Comparison of ENCODE assay signal across 8 cellular contexts in genomic region chr15:39213385-39213840, GRCh38.
DNase-seq lines count a peak whose midpoint lies in the region; ATAC-seq and TF ChIP-seq lines count a peak whose summit lies in the region.

No MANE protein-coding gene starts in this region.

- no peak overlapping the region for H3K4me3 Mint-ChIP-seq in mesothelial cell of epicardium
- H3K4me3 Mint-ChIP-seq in stimulated activated effector memory CD8-positive, alpha-beta T cell treated with anti-CD3 and anti-CD28 coated beads, Interleukin-12 subunit alpha, Interleukin-12 subunit beta, amount 100 ng/mL, for 72 hours: no peak overlapping the region

- peaks cover 2% of the 10 kb centered on the region; the same call in 1 of the 2 replicates for H3K9me3 ChIP-seq in Panc1 (ENCODE audit: control insufficient read depth, insufficient read depth, low read depth, low read length)

- no peaks in the 10 kb centered on the region for H3K27me3 ChIP-seq in Panc1 (ENCODE audit: control insufficient read depth, insufficient read depth, low read length)

- peaks cover 8% of the 10 kb centered on the region for H3K36me3 Mint-ChIP-seq in mesothelial cell of epicardium
- H3K36me3 Mint-ChIP-seq in stimulated activated effector memory CD8-positive, alpha-beta T cell treated with anti-CD3 and anti-CD28 coated beads, Interleukin-12 subunit alpha, Interleukin-12 subunit beta, amount 100 ng/mL, for 72 hours: no peaks in the 10 kb centered on the region

- peaks cover 24% of the 10 kb centered on the region for H3K4me1 Mint-ChIP-seq in mesothelial cell of epicardium
- H3K4me1 Mint-ChIP-seq in stimulated activated effector memory CD8-positive, alpha-beta T cell treated with anti-CD3 and anti-CD28 coated beads, Interleukin-12 subunit alpha, Interleukin-12 subunit beta, amount 100 ng/mL, for 72 hours: no peaks in the 10 kb centered on the region

- no peak overlapping the region for H3K27ac ChIP-seq in Panc1 (ENCODE audit: low read length)

- H3K36me3 ChIP-seq in Panc1 (ENCODE audit: control insufficient read depth, insufficient read depth, low read length): no peaks in the 10 kb centered on the region

- H3K4me3 ChIP-seq in Panc1 (ENCODE audit: low read depth in 2 of 2, low read length in 2 of 2) (no peak overlapping the region), fibroblast of mammary gland (ENCODE audit: control insufficient read depth, low read depth, low read length) (no peak overlapping the region)

- peak; percentile 58; the same call in 1 of the 2 replicates for ATAC-seq in Panc1
- no peak for ATAC-seq in GM21367 (IDR thresholded peaks at IDR 0.05; ENCODE audit: unreplicated experiment)
- no peak for ATAC-seq in HG02981 (IDR thresholded peaks at IDR 0.05; ENCODE audit: unreplicated experiment)
- ATAC-seq in stimulated activated effector memory CD8-positive, alpha-beta T cell treated with anti-CD3 and anti-CD28 coated beads, Interleukin-12 subunit alpha, Interleukin-12 subunit beta, amount 100 ng/mL, for 72 hours: no peak

- no peaks in the 10 kb centered on the region for H3K27me3 Mint-ChIP-seq in mesothelial cell of epicardium (ENCODE audit: low read depth)

- no TSS peak for BruUV-seq in Panc1 (replicated peaks; lab: Mats Ljungman, UMichigan)

- CTCF ChIA-PET in Panc1 (lab: Charles Lee): no interaction called here

- in situ Hi-C loops in Panc1 (cut with HindIII; ENCODE audit: low pct_unique_long_range_greater_than_20kb, low sequenced_read_pairs): no loop called here

- TF ChIP-seq CTCF in Panc1 (IDR thresholded peaks at IDR 0.05) (no peak), fibroblast of mammary gland (conservative IDR thresholded peaks at IDR 0.05; ENCODE audit: control insufficient read depth, insufficient read depth, low read depth, low read length) (no peak), mesothelial cell of epicardium (IDR thresholded peaks at IDR 0.05; ENCODE audit: unreplicated experiment) (no peak)

- peak overlapping the region; percentile 97 for H3K27ac Mint-ChIP-seq in mesothelial cell of epicardium
- H3K27ac Mint-ChIP-seq in stimulated activated effector memory CD8-positive, alpha-beta T cell treated with anti-CD3 and anti-CD28 coated beads, Interleukin-12 subunit alpha, Interleukin-12 subunit beta, amount 100 ng/mL, for 72 hours: no peak overlapping the region

- peak; percentile 17 for DNase-seq in Ammon's horn (ENCODE audit: low spot score)
- DNase-seq in Panc1 (ENCODE audit: low read depth, low spot score): no peak
- DNase-seq in fibroblast of mammary gland (ENCODE audit: low read depth): peak; percentile 86
- peak; percentile 31 to 56 for DNase-seq in mesothelial cell of epicardium (ENCODE audit: low spot score in 2 of 2, unreplicated experiment in 2 of 2)
- no peak for DNase-seq in KG1 (lab: John Stamatoyannopoulos, UW)
- DNase-seq in stimulated activated effector memory CD8-positive, alpha-beta T cell treated with anti-CD3 and anti-CD28 coated beads, Interleukin-12 subunit alpha, Interleukin-12 subunit beta, amount 100 ng/mL, for 72 hours (ENCODE audit: low spot score in 2 of 2): no peak

- H3K4me1 ChIP-seq in Panc1 (ENCODE audit: control insufficient read depth, insufficient read depth, low read length): no peaks in the 10 kb centered on the region

- POLR2A ChIA-PET in Panc1 (lab: Charles Lee): no interaction called here

- intact Hi-C loops in Panc1 (cut with micrococcal nuclease; ENCODE audit: unreplicated experiment): no loop called here

- H3K9me3 Mint-ChIP-seq in mesothelial cell of epicardium: peaks cover 30% of the 10 kb centered on the region
- H3K9me3 Mint-ChIP-seq in stimulated activated effector memory CD8-positive, alpha-beta T cell treated with anti-CD3 and anti-CD28 coated beads, Interleukin-12 subunit alpha, Interleukin-12 subunit beta, amount 100 ng/mL, for 72 hours: no peaks in the 10 kb centered on the region

Comparison
In these comparisons a context has a peak if more than half of its experiments do, and no peak if none do; other contexts are left out.
1. DNase-seq: peak in Ammon's horn (single experiment), fibroblast of mammary gland (single experiment) and mesothelial cell of epicardium (2 of 2); none in Panc1 (single experiment), KG1 (single experiment) and stimulated activated effector memory CD8-positive, alpha-beta T cell treated with anti-CD3 and anti-CD28 coated beads, Interleukin-12 subunit alpha, Interleukin-12 subunit beta, amount 100 ng/mL, for 72 hours (0 of 2).